ENCODE assay signal across 10 cellular contexts in genomic region chr9:125529589-125530515, GRCh38.
DNase-seq lines count a peak whose midpoint lies in the region; ATAC-seq and TF ChIP-seq lines count a peak whose summit lies in the region.
"Had no signal": no experiment of that assay in that cellular context is flagged by ENCODE, and none has a peak within 500 bp of the region (broad histone marks: within the 10 kb centered on the region; RNA-seq: fewer than 3 reads in every experiment).

No MANE protein-coding gene starts in this region.

- TF ChIP-seq RAD21 in IMR-90 (IDR thresholded peaks at IDR 0.05; ENCODE audit: low read length): no peak

- H2BK120ac ChIP-seq in IMR-90 (ENCODE audit: low read depth, low read length): 0 out of 2 replicates have a peak overlapping the region, but pooled peaks have one; percentile 22

- peak overlapping the region; percentile 21; the same call in 1 of the 3 replicates for H2BK15ac ChIP-seq in IMR-90 (ENCODE audit: low read depth, low read length)

- CTCF ChIA-PET in IMR-90 (lab: Yijun Ruan, JAX): interaction anchor here (1.0 kb wide), 1 partner anchor 29 kb away, joined by 3 read pairs; no protein-coding TSS in a partner anchor

- H3K18ac ChIP-seq in IMR-90 (ENCODE audit: low read depth, low read length): peak overlapping the region; percentile 69; the same call in 1 of the 2 replicates

- no peak overlapping the region for H2BK5ac ChIP-seq in IMR-90 (ENCODE audit: low read depth, low read length, poor library complexity, severe bottlenecking)

- no TSS peak for BruUV-seq in IMR-90 (replicated peaks; lab: Mats Ljungman, UMichigan)

- peaks cover 19 to 33% of the 10 kb centered on the region in 2 experiments for H3K79me1 ChIP-seq in IMR-90 (ENCODE audit: low read depth in 1 of 2, low read length in 2 of 2)

- no peak overlapping the region for H3K4me2 ChIP-seq in IMR-90 (ENCODE audit: low read depth, low read length)

- intact Hi-C loops in IMR-90 (cut with micrococcal nuclease): no loop called here
- intact Hi-C loops in dendritic cell treated with granulocyte-macrophage colony-stimulating factor and Interleukin-4, amounts not matched to agents 40 ng/mL and 50 ng/mL, for 4 days (cut with micrococcal nuclease): no loop called here

- peak overlapping the region; percentile 28; the same call in 1 of the 2 replicates for H2BK20ac ChIP-seq in IMR-90 (ENCODE audit: low read depth, low read length)

- dilution Hi-C loops in IMR-90 (cut with HindIII; ENCODE audit: low sequenced_read_pairs, unreplicated experiment): no loop called here

- peaks cover 13% of the 10 kb centered on the region for H3K36me3 Mint-ChIP-seq in dendritic cell treated with granulocyte-macrophage colony-stimulating factor and Interleukin-4, amounts not matched to agents 40 ng/mL and 50 ng/mL, for 4 days (ENCODE audit: low read depth)

- H3K9me1 ChIP-seq in IMR-90 (ENCODE audit: insufficient read depth, low read length): peaks cover 12% of the 10 kb centered on the region

- no peaks in the 10 kb centered on the region for H3K27me3 Mint-ChIP-seq in dendritic cell treated with granulocyte-macrophage colony-stimulating factor and Interleukin-4, amounts not matched to agents 40 ng/mL and 50 ng/mL, for 4 days

- H3K9me3 Mint-ChIP-seq in dendritic cell treated with granulocyte-macrophage colony-stimulating factor and Interleukin-4, amounts not matched to agents 40 ng/mL and 50 ng/mL, for 4 days: no peaks in the 10 kb centered on the region

- H2AFZ ChIP-seq in IMR-90 (replicated peaks; ENCODE audit: low read length, poor library complexity): no peak overlapping the region

- no peaks in the 10 kb centered on the region for H3K36me3 ChIP-seq in IMR-90 (ENCODE audit: control insufficient read depth, insufficient read depth, low read length)

- H3K56ac ChIP-seq in IMR-90 (ENCODE audit: extremely low read depth, insufficient read depth, low read length): no peak overlapping the region

- H3K4me1 Mint-ChIP-seq in dendritic cell treated with granulocyte-macrophage colony-stimulating factor and Interleukin-4, amounts not matched to agents 40 ng/mL and 50 ng/mL, for 4 days (ENCODE audit: low read depth): peaks cover 32% of the 10 kb centered on the region

- ATAC-seq in GM21515 (IDR thresholded peaks at IDR 0.05; ENCODE audit: unreplicated experiment) (peak; percentile 63), IMR-90 (ENCODE audit: low read depth) (peak; percentile 12; the same call in 1 of the 2 replicates)

- H4K91ac ChIP-seq in IMR-90 (ENCODE audit: insufficient read depth, low read depth, low read length): no peak overlapping the region

- H4K8ac ChIP-seq in IMR-90 (ENCODE audit: low read depth in 2 of 2, low read length in 2 of 2): peak overlapping the region in 1 of 2 experiments; percentile 45; a peak in 1 of 4 replicates

- H3K9me3 ChIP-seq in IMR-90 (ENCODE audit: control insufficient read depth, insufficient read depth, low read length): no peaks in the 10 kb centered on the region

- 0 out of 2 replicates have a peak overlapping the region, but pooled peaks have one; percentile 39 for H4K5ac ChIP-seq in IMR-90 (ENCODE audit: low read depth, low read length)

- H4K20me1 ChIP-seq in IMR-90 (ENCODE audit: insufficient read depth, low read length): 0 out of 2 replicates have a peak, but pooled peaks cover 3% of the 10 kb centered on the region

- H3K4me3 Mint-ChIP-seq in dendritic cell treated with granulocyte-macrophage colony-stimulating factor and Interleukin-4, amounts not matched to agents 40 ng/mL and 50 ng/mL, for 4 days: no peak overlapping the region

- POLR2A ChIA-PET in IMR-90 (lab: Charles Lee; ENCODE audit: unreplicated experiment): no interaction called here

- no peak overlapping the region for H2AK9ac ChIP-seq in IMR-90 (replicated peaks; ENCODE audit: low read depth, low read length, poor library complexity)

- TF ChIP-seq CTCF in GM12864 (IDR thresholded peaks at IDR 0.05; ENCODE audit: low read depth, low read length, missing control alignments) (no peak), IMR-90 (conservative IDR thresholded peaks at IDR 0.05; ENCODE audit: low read depth, low read length) (no peak)

- in situ Hi-C loops in IMR-90 (cut with MboI; ENCODE audit: low sequenced_read_pairs): no loop called here

- DNase-seq in GM12864 (ENCODE audit: low read depth) (peak; percentile 46), IMR-90 (no peak), NCI-H1105 treated with DMSO at 0.1 percent for 48 hours (lab: John Stamatoyannopoulos, UW) (no peak), glomerular visceral epithelial cell (ENCODE audit: extremely low spot score) (no peak), islet precursor cell (no peak)
- DNase-seq in activated naive CD4-positive, alpha-beta T cell (lab: John Stamatoyannopoulos, UW): no peak
- DNase-seq: DND-41, small intestine had no signal

- H3K4ac ChIP-seq in IMR-90 (ENCODE audit: low read depth, low read length): peak overlapping the region; percentile 51; the same call in 1 of the 2 replicates

- peak overlapping the region; percentile 53; the same call in 1 of the 2 replicates for H2AK5ac ChIP-seq in IMR-90 (ENCODE audit: low read depth, low read length)

- H3K4me1 ChIP-seq in IMR-90 (ENCODE audit: control insufficient read depth, insufficient read depth, low read length): peaks cover 14% of the 10 kb centered on the region

- TF ChIP-seq POLR2A in IMR-90 (IDR thresholded peaks at IDR 0.05; ENCODE audit: low read depth, low read length): no peak

- H3K4me3 ChIP-seq in GM12864 (ENCODE audit: low read depth, low read length): peak overlapping the region; percentile 25; the same call in 1 of the 2 replicates
- no peak overlapping the region for H3K4me3 ChIP-seq in IMR-90 (ENCODE audit: insufficient read depth, low read depth, low read length)

- peak overlapping the region; percentile 12; the same call in 1 of the 2 replicates for H3K27ac ChIP-seq in IMR-90 (ENCODE audit: insufficient read depth, low read length)

- 0 out of 2 replicates have a peak overlapping the region, but pooled peaks have one; percentile 66 for H3K14ac ChIP-seq in IMR-90 (replicated peaks; ENCODE audit: low read depth, low read length)

- no peaks in the 10 kb centered on the region for H3K27me3 ChIP-seq in IMR-90 (ENCODE audit: control insufficient read depth, insufficient read depth, low read length)

- H3K9ac ChIP-seq in IMR-90 (ENCODE audit: low read depth, low read length): no peak overlapping the region

- no CpG with 5 or more reads among the region's 5 CpGs for WGBS in IMR-90 (ENCODE audit: extremely low coverage in 2 of 2, insufficient read length in 1 of 2), 2 experiments

- H3K27ac Mint-ChIP-seq in dendritic cell treated with granulocyte-macrophage colony-stimulating factor and Interleukin-4, amounts not matched to agents 40 ng/mL and 50 ng/mL, for 4 days: peak overlapping the region; percentile 60

- no peak overlapping the region for H3K23ac ChIP-seq in IMR-90 (ENCODE audit: low read depth, low read length)

TF ChIP-seq in IMR-90, 13 proteins besides CTCF, POLR2A, EP300 and RAD21:
- no peak for TF ChIP-seq ELK1 (IDR thresholded peaks at IDR 0.05; ENCODE audit: borderline replicate concordance, low read depth, low read length)
- no peak for TF ChIP-seq MXI1 (IDR thresholded peaks at IDR 0.05; ENCODE audit: borderline replicate concordance, low read depth, low read length)
- no peak for TF ChIP-seq NFE2L2 (IDR thresholded peaks at IDR 0.05; ENCODE audit: low read depth, low read length)
- no peak for TF ChIP-seq CEBPB (IDR thresholded peaks at IDR 0.05; ENCODE audit: low read depth, low read length)
- no peak for TF ChIP-seq MAZ (IDR thresholded peaks at IDR 0.05; ENCODE audit: borderline replicate concordance, low read depth, low read length)
- no peak for TF ChIP-seq RFX5 (IDR thresholded peaks at IDR 0.05; ENCODE audit: low read depth, low read length)
- no peak for TF ChIP-seq CHD1 (IDR thresholded peaks at IDR 0.05; ENCODE audit: low read depth, low read length)
- no peak for TF ChIP-seq RCOR1 (IDR thresholded peaks at IDR 0.05; ENCODE audit: insufficient replicate concordance, low read length)
- no peak for TF ChIP-seq SMC3 (IDR thresholded peaks at IDR 0.05; ENCODE audit: low read depth, low read length)
- no peak for TF ChIP-seq USF2 (IDR thresholded peaks at IDR 0.05; ENCODE audit: low read depth, low read length)
- TF ChIP-seq BHLHE40 (IDR thresholded peaks at IDR 0.05; ENCODE audit: low read depth, low read length): no peak
- TF ChIP-seq MAFK (IDR thresholded peaks at IDR 0.05; ENCODE audit: low read depth, low read length): no peak
- no peak for TF ChIP-seq FOS (IDR thresholded peaks at IDR 0.05; ENCODE audit: low read depth, low read length)
